ENCODE assay signal across 13 cellular contexts in the genomic region with DNA sequence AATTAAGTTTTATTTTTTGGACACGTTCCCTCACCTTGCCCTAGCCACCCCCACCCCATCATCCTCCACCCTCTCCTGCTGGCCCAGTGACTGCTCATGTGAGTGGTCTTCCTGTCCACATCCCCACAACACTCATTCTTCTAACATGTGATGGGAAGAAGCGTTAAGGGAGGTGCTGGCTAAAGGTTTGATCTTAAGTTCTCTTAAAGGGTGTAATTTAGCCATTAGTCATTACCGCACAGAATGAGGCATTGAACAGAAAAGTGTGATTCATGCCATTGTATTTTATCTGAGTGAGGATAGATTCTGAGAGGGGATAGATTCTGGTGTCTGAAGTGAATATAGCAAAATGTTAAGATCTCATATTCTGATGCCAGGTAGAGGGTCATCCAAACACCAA.
DNase-seq lines count a peak whose midpoint lies in the region; ATAC-seq and TF ChIP-seq lines count a peak whose summit lies in the region.
"Had no signal": no experiment of that assay in that cellular context is flagged by ENCODE, and none has a peak within 500 bp of the region (broad histone marks: within the 10 kb centered on the region; RNA-seq: fewer than 3 reads in every experiment).

No MANE protein-coding gene starts in this region.

- H3K9me3 Mint-ChIP-seq in activated T-cell treated with anti-CD3 and anti-CD28 coated beads, Interleukin-2, amount 50 U/mL, for 24 hours: no peaks in the 10 kb centered on the region
- H3K9me3 Mint-ChIP-seq: effector memory CD8-positive, alpha-beta T cell; nephron progenitor cell had no signal

- no peaks in the 10 kb centered on the region for H3K36me3 Mint-ChIP-seq in activated T-cell treated with anti-CD3 and anti-CD28 coated beads, Interleukin-2, amount 50 U/mL, for 24 hours (ENCODE audit: low read depth)

- TF ChIP-seq CTCF in fibroblast of pulmonary artery (IDR thresholded peaks at IDR 0.05; ENCODE audit: low read length, missing control alignments) (no peak), GM20000 (IDR thresholded peaks at IDR 0.05; ENCODE audit: extremely low read depth, missing control alignments) (no peak)

- H3K4me1 Mint-ChIP-seq in activated T-cell treated with anti-CD3 and anti-CD28 coated beads, Interleukin-2, amount 50 U/mL, for 24 hours (ENCODE audit: low read depth): no peaks in the 10 kb centered on the region

- H3K27me3 Mint-ChIP-seq in activated T-cell treated with anti-CD3 and anti-CD28 coated beads, Interleukin-2, amount 50 U/mL, for 24 hours: no peaks in the 10 kb centered on the region

- ATAC-seq in SK-N-SH treated with all-trans-retinoic acid at 6 μM for 48 hours (peak; percentile 40; the same call in 2 of the 3 replicates), HG03571 (IDR thresholded peaks at IDR 0.05; ENCODE audit: unreplicated experiment) (no peak), GM18498 (IDR thresholded peaks at IDR 0.05; ENCODE audit: unreplicated experiment) (no peak)
- ATAC-seq: effector memory CD8-positive, alpha-beta T cell had no signal

- H3K4me3 ChIP-seq in fibroblast of pulmonary artery (replicated peaks; ENCODE audit: low read depth, low read length): no peak overlapping the region

- H3K27ac Mint-ChIP-seq in activated T-cell treated with anti-CD3 and anti-CD28 coated beads, Interleukin-2, amount 50 U/mL, for 24 hours: no peak overlapping the region
- H3K27ac Mint-ChIP-seq: effector memory CD8-positive, alpha-beta T cell; nephron progenitor cell had no signal

- H3K4me3 Mint-ChIP-seq in activated T-cell treated with anti-CD3 and anti-CD28 coated beads, Interleukin-2, amount 50 U/mL, for 24 hours: no peak overlapping the region
- H3K4me3 Mint-ChIP-seq: effector memory CD8-positive, alpha-beta T cell; nephron progenitor cell had no signal

- peak; percentile 72 for DNase-seq in HPDE6-E6E7 (ENCODE audit: extremely low spot score)
- DNase-seq in fibroblast of pulmonary artery (ENCODE audit: low read depth): peak; percentile 68
- DNase-seq in GM20000 (ENCODE audit: low spot score): no peak
- DNase-seq in activated T-cell treated with anti-CD3 and anti-CD28 coated beads, Interleukin-2, amount 50 U/mL, for 24 hours: no peak
- DNase-seq: activated CD4-positive, alpha-beta T cell treated with anti-CD3 and anti-CD28 coated beads, Interleukin-2, amount 50 U/mL, for 4 hours; aorta; effector memory CD8-positive, alpha-beta T cell; NCI-H1105 treated with DMSO at 0.1 percent for 48 hours; NCI-H526; nephron progenitor cell had no signal

TF ChIP-seq in SK-N-SH treated with all-trans-retinoic acid at 6 μM for 48 hours, 23 proteins besides CTCF, POLR2A, EP300 and RAD21:
- TF ChIP-seq TCF4 (CRISPR knock-in tag; IDR thresholded peaks at IDR 0.05; ENCODE audit: borderline replicate concordance): no peak
- no peak for TF ChIP-seq ZFP30 (CRISPR knock-in tag; IDR thresholded peaks at IDR 0.05)
- no peak for TF ChIP-seq CSDC2 (CRISPR knock-in tag; IDR thresholded peaks at IDR 0.05)
- no peak for TF ChIP-seq BACH2 (CRISPR knock-in tag; IDR thresholded peaks at IDR 0.05; ENCODE audit: borderline replicate concordance)
- TF ChIP-seq ZNF70 (CRISPR knock-in tag; IDR thresholded peaks at IDR 0.05): no peak
- TF ChIP-seq ISL1 (CRISPR knock-in tag; IDR thresholded peaks at IDR 0.05): no peak
- TF ChIP-seq ZNF565 (CRISPR knock-in tag; conservative IDR thresholded peaks at IDR 0.05; ENCODE audit: low read depth): no peak
- no peak for TF ChIP-seq TOX (CRISPR knock-in tag; IDR thresholded peaks at IDR 0.05; ENCODE audit: borderline replicate concordance)
- TF ChIP-seq, protein P1, sequence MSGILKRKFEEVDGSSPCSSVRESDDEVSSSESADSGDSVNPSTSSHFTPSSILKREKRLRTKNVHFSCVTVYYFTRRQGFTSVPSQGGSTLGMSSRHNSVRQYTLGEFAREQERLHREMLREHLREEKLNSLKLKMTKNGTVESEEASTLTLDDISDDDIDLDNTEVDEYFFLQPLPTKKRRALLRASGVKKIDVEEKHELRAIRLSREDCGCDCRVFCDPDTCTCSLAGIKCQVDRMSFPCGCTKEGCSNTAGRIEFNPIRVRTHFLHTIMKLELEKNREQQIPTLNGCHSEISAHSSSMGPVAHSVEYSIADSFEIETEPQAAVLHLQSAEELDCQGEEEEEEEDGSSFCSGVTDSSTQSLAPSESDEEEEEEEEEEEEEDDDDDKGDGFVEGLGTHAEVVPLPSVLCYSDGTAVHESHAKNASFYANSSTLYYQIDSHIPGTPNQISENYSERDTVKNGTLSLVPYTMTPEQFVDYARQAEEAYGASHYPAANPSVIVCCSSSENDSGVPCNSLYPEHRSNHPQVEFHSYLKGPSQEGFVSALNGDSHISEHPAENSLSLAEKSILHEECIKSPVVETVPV (CRISPR knock-in tag; IDR thresholded peaks at IDR 0.05): no peak
- TF ChIP-seq, protein P2, sequence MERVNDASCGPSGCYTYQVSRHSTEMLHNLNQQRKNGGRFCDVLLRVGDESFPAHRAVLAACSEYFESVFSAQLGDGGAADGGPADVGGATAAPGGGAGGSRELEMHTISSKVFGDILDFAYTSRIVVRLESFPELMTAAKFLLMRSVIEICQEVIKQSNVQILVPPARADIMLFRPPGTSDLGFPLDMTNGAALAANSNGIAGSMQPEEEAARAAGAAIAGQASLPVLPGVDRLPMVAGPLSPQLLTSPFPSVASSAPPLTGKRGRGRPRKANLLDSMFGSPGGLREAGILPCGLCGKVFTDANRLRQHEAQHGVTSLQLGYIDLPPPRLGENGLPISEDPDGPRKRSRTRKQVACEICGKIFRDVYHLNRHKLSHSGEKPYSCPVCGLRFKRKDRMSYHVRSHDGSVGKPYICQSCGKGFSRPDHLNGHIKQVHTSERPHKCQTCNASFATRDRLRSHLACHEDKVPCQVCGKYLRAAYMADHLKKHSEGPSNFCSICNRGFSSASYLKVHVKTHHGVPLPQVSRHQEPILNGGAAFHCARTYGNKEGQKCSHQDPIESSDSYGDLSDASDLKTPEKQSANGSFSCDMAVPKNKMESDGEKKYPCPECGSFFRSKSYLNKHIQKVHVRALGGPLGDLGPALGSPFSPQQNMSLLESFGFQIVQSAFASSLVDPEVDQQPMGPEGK (CRISPR knock-in tag; IDR thresholded peaks at IDR 0.05; ENCODE audit: borderline replicate concordance): no peak
- no peak for TF ChIP-seq ESRRG (CRISPR knock-in tag; IDR thresholded peaks at IDR 0.05)
- no peak for TF ChIP-seq SNAI2 (CRISPR knock-in tag; IDR thresholded peaks at IDR 0.05)
- no peak for TF ChIP-seq ZNF8 (CRISPR knock-in tag; IDR thresholded peaks at IDR 0.05)
- no peak for TF ChIP-seq PPARA (CRISPR knock-in tag; IDR thresholded peaks at IDR 0.05; ENCODE audit: borderline replicate concordance)
- TF ChIP-seq ZFP3 (CRISPR knock-in tag; IDR thresholded peaks at IDR 0.05): no peak
- TF ChIP-seq ZC3H10 (CRISPR knock-in tag; IDR thresholded peaks at IDR 0.05): no peak
- TF ChIP-seq CREB5 (CRISPR knock-in tag; IDR thresholded peaks at IDR 0.05; ENCODE audit: low read depth): no peak
- TF ChIP-seq OSR1 (CRISPR knock-in tag; IDR thresholded peaks at IDR 0.05): no peak
- TF ChIP-seq RARB (CRISPR knock-in tag; IDR thresholded peaks at IDR 0.05): no peak
- TF ChIP-seq TSHZ2 (CRISPR knock-in tag; IDR thresholded peaks at IDR 0.05): no peak

Comparison
In these comparisons a context has a peak if more than half of its experiments do, and no peak if none do; other contexts are left out.
1. DNase-seq: peak in HPDE6-E6E7 (single experiment) and fibroblast of pulmonary artery (single experiment); none in GM20000 (single experiment) and activated T-cell treated with anti-CD3 and anti-CD28 coated beads, Interleukin-2, amount 50 U/mL, for 24 hours (single experiment).